8 cellular contexts compared by ENCODE assay signal in the genomic region with DNA sequence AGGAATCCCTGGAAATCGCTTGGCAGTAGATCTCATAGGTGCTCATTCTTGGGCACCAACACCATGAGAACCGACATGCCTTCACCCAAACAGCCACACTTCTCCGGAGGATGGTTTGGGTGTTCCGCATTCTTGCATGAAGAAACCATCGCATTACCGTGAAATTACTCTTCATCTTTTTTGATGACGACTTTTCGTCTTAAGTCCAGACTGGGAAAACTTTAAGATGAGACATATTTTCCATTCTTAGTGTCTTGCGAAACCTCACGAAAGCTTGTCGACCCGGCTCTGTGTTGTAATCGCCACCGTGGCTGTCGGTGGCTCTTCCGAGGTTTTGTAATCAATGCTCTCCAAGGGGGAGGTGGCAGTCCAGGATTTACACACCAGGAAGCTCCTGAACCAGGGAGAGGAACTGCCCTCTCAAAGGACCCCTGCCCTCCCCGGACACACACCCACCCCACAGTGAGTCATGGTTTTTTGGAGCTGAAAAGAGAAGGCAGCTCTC. TPM values are rescaled to one million over a fixed set of nuclear protein-coding genes. Genes with fewer than 3 reads are reported as not detected.
DNase-seq lines count a peak whose midpoint lies in the region; ATAC-seq and TF ChIP-seq lines count a peak whose summit lies in the region.

No MANE protein-coding gene starts in this region.

- CTCF ChIA-PET in PC-3 (lab: Charles Lee), result no interaction called here

- H3K4me3 ChIP-seq in PC-3 (ENCODE audit: low read length), result peak overlapping the region; percentile 92

- H2AFZ ChIP-seq in PC-3 (ENCODE audit: low read length), result peak overlapping the region; percentile 30

- no peak for TF ChIP-seq CTCF in PC-3 (conservative IDR thresholded peaks at IDR 0.05; ENCODE audit: low read depth, low read length)
- no peak for TF ChIP-seq CTCF in nephron progenitor cell (IDR thresholded peaks at IDR 0.05)

- peaks cover 6% of the 10 kb centered on the region; the same call in 1 of the 2 replicates for H3K79me2 ChIP-seq in PC-3 (ENCODE audit: low read length)

- no peaks in the 10 kb centered on the region for H3K27me3 ChIP-seq in PC-3 (ENCODE audit: low read length)

- no TSS peak for BruUV-seq in PC-3 (replicated peaks; lab: Mats Ljungman, UMichigan)

- no peaks in the 10 kb centered on the region for H3K9me3 ChIP-seq in PC-3 (ENCODE audit: low read length)

- no peak for ATAC-seq in PC-3
- ATAC-seq in GM21528 (IDR thresholded peaks at IDR 0.05; ENCODE audit: low FRiP score, unreplicated experiment), result no peak

- peak overlapping the region; percentile 93 for H3K4me3 Mint-ChIP-seq in dendritic cell treated with granulocyte-macrophage colony-stimulating factor and Interleukin-4, amounts not matched to agents 40 ng/mL and 50 ng/mL, for 4 days
- peak overlapping the region; percentile 91 for H3K4me3 Mint-ChIP-seq in nephron progenitor cell

- H3K9me2 ChIP-seq in PC-3 (replicated peaks; ENCODE audit: low read length), result no peaks in the 10 kb centered on the region

- no peaks in the 10 kb centered on the region for H3K9me3 Mint-ChIP-seq in dendritic cell treated with granulocyte-macrophage colony-stimulating factor and Interleukin-4, amounts not matched to agents 40 ng/mL and 50 ng/mL, for 4 days
- no peaks in the 10 kb centered on the region for H3K9me3 Mint-ChIP-seq in nephron progenitor cell

- no peaks in the 10 kb centered on the region for H3K27me3 Mint-ChIP-seq in dendritic cell treated with granulocyte-macrophage colony-stimulating factor and Interleukin-4, amounts not matched to agents 40 ng/mL and 50 ng/mL, for 4 days
- H3K27me3 Mint-ChIP-seq in nephron progenitor cell (ENCODE audit: low read depth, poor library complexity), result peaks cover 2% of the 10 kb centered on the region

- H3K36me3 ChIP-seq in PC-3 (ENCODE audit: low read depth, low read length), result no peaks in the 10 kb centered on the region

- H3K27ac Mint-ChIP-seq in dendritic cell treated with granulocyte-macrophage colony-stimulating factor and Interleukin-4, amounts not matched to agents 40 ng/mL and 50 ng/mL, for 4 days, result peak overlapping the region; percentile 98
- peak overlapping the region; percentile 39 for H3K27ac Mint-ChIP-seq in nephron progenitor cell

- H3F3A ChIP-seq in PC-3 (ENCODE audit: low read length, unreplicated experiment), result no peaks in the 10 kb centered on the region

- H4K20me1 ChIP-seq in PC-3 (ENCODE audit: low read length), result no peaks in the 10 kb centered on the region

- peaks cover 17% of the 10 kb centered on the region for H3K4me1 ChIP-seq in PC-3 (ENCODE audit: insufficient read depth, low read length)

- peak overlapping the region; percentile 73 for H3K27ac ChIP-seq in PC-3 (ENCODE audit: low read length)

- peak overlapping the region; percentile 74 for H3K9ac ChIP-seq in PC-3 (ENCODE audit: low read length)

- peaks cover 64% of the 10 kb centered on the region for H3K4me1 Mint-ChIP-seq in dendritic cell treated with granulocyte-macrophage colony-stimulating factor and Interleukin-4, amounts not matched to agents 40 ng/mL and 50 ng/mL, for 4 days (ENCODE audit: low read depth)
- peaks cover 48% of the 10 kb centered on the region for H3K4me1 Mint-ChIP-seq in nephron progenitor cell

- POLR2A ChIA-PET in PC-3 (lab: Charles Lee; ENCODE audit: unreplicated experiment), result interaction anchor here (0.6 kb wide), 1 partner anchor 357 kb away, joined by 7 read pairs; no protein-coding TSS in a partner anchor

- H3K36me3 Mint-ChIP-seq in dendritic cell treated with granulocyte-macrophage colony-stimulating factor and Interleukin-4, amounts not matched to agents 40 ng/mL and 50 ng/mL, for 4 days (ENCODE audit: low read depth), result peaks cover 47% of the 10 kb centered on the region
- H3K36me3 Mint-ChIP-seq in nephron progenitor cell (ENCODE audit: low read depth), result peaks cover 24% of the 10 kb centered on the region

- peak overlapping the region; percentile 87 for H3K4me2 ChIP-seq in PC-3 (ENCODE audit: low read length)

- DNase-seq in ELR (ENCODE audit: low read depth) (peak; percentile 94), PC-3 (peak; percentile 79), nephron progenitor cell (no peak)
- DNase-seq in activated CD4-positive, CD25-positive, alpha-beta regulatory T cell treated with anti-CD3 and anti-CD28 coated beads, Interleukin-2, amount 50 U/mL, for 72 hours, result no peak
- no peak for DNase-seq in stimulated activated CD4-positive, alpha-beta T cell treated with anti-CD3 and anti-CD28 coated beads, Interleukin-4, amount 100 ng/mL, for 1 hour
- DNase-seq in stimulated activated CD4-positive, alpha-beta T cell treated with anti-CD3 and anti-CD28 coated beads, Interleukin-1b, Interleukin-23, amount 100 ng/mL, for 48 hours, result no peak

- intact Hi-C loops in PC-3 (cut with micrococcal nuclease), result no loop called here
- intact Hi-C loops in dendritic cell treated with granulocyte-macrophage colony-stimulating factor and Interleukin-4, amounts not matched to agents 40 ng/mL and 50 ng/mL, for 4 days (cut with micrococcal nuclease), result loop anchor here (2.0 kb wide), 1 partner anchor 29 kb away; no protein-coding TSS in a partner anchor

RNA-seq across cellular contexts. Expression of a gene that starts 1.7 kb away (rescaled TPM):
- 17.5 and 19.0 TPM in 2 replicates for total RNA-seq in PC-3 (2014; rRNA removed)

RNA-seq across cellular contexts. Expression of a gene that starts 44.1 kb away (rescaled TPM):
- 12.9 and 18.1 TPM in 2 replicates for total RNA-seq in PC-3 (2014; rRNA removed)

Comparison
In these comparisons a context has a peak if more than half of its experiments do, and no peak if none do; other contexts are left out.
1. DNase-seq: peak in ELR (single experiment) and PC-3 (single experiment); none in nephron progenitor cell (single experiment), activated CD4-positive, CD25-positive, alpha-beta regulatory T cell treated with anti-CD3 and anti-CD28 coated beads, Interleukin-2, amount 50 U/mL, for 72 hours (single experiment), stimulated activated CD4-positive, alpha-beta T cell treated with anti-CD3 and anti-CD28 coated beads, Interleukin-4, amount 100 ng/mL, for 1 hour (single experiment) and stimulated activated CD4-positive, alpha-beta T cell treated with anti-CD3 and anti-CD28 coated beads, Interleukin-1b, Interleukin-23, amount 100 ng/mL, for 48 hours (single experiment).